In genomic region chr6:137219664-137220252, GRCh38 we compare ENCODE assay signal across 8 cellular contexts. TPM values are rescaled to one million over a fixed set of nuclear protein-coding genes. Genes with fewer than 3 reads are reported as not detected.
DNase-seq lines count a peak whose midpoint lies in the region; ATAC-seq, FAIRE-seq and TF ChIP-seq lines count a peak whose summit lies in the region.

No MANE protein-coding gene starts in this region.

- peaks cover 52% of the 10 kb centered on the region for H3K79me2 ChIP-seq in GM12878 (ENCODE audit: control insufficient read depth, insufficient read depth, low read length)

- SMC1A ChIA-PET in GM12878 (lab: Charles Lee; ENCODE audit: uncharacterized antibody, unreplicated experiment): interaction anchor here (0.5 to 5.9 kb wide), 14 partner anchors 11 to 1737 kb away, joined by 3 to 77 read pairs (median 4); no protein-coding TSS in a partner anchor

- TF ChIP-seq RAD21 in GM12878 (IDR thresholded peaks at IDR 0.05; ENCODE audit: insufficient read depth, low read depth, low read length): no peak

- peak overlapping the region; percentile 85 for H2AFZ ChIP-seq in GM12878 (ENCODE audit: control insufficient read depth, low read depth, low read length)

- no peaks in the 10 kb centered on the region for H4K20me1 ChIP-seq in GM12878 (ENCODE audit: control insufficient read depth, insufficient read depth)

- H3K9me3 ChIP-seq in GM12878 (replicated peaks; ENCODE audit: control insufficient read depth, insufficient read depth, low read length): no peaks in the 10 kb centered on the region; the same call in 2 of the 3 replicates
- no peaks in the 10 kb centered on the region for H3K9me3 ChIP-seq in mononuclear cell (ENCODE audit: low read depth, low read length)

- POLR2A ChIA-PET in GM12878 (lab: Charles Lee): interaction anchor here (0.5 to 6.2 kb wide), 12 partner anchors 8 to 126 kb away, joined by 3 to 36 read pairs (median 4); no protein-coding TSS in a partner anchor

- RAD21 ChIA-PET in GM12878 (lab: Charles Lee; ENCODE audit: unreplicated experiment): interaction anchor here (0.7 to 1.6 kb wide), 15 partner anchors 8 to 439 kb away, joined by 3 to 6 read pairs (median 4); no protein-coding TSS in a partner anchor

- ATAC-seq in HG03103 (IDR thresholded peaks at IDR 0.05; ENCODE audit: low read depth, unreplicated experiment) (peak; percentile 3), GM12878 (no peak; the same call in 2 of the 3 replicates), HG02571 (IDR thresholded peaks at IDR 0.05; ENCODE audit: unreplicated experiment) (no peak), GM21360 (IDR thresholded peaks at IDR 0.05; ENCODE audit: unreplicated experiment) (no peak)

- H3K36me3 ChIP-seq in GM12878 (ENCODE audit: control insufficient read depth in 2 of 2, insufficient read depth in 2 of 2, low read length in 1 of 2): 0 out of 4 replicates have a peak, but pooled peaks cover 0 to under 1% of the 10 kb centered on the region in 2 experiments

- H3K4me3 ChIP-seq in GM12878 (peak overlapping the region; percentile 91), mononuclear cell (ENCODE audit: low read length) (peak overlapping the region; percentile 93)

- TF ChIP-seq EP300 in GM12878 (IDR thresholded peaks at IDR 0.05; ENCODE audit: borderline replicate concordance in 1 of 2, control insufficient read depth in 1 of 2, low read depth in 2 of 2, low read length in 2 of 2): no peak

- H3K9ac ChIP-seq in GM12878 (ENCODE audit: control insufficient read depth, insufficient read depth, low read length): peak overlapping the region; percentile 86

- intact Hi-C loops in GM12878 (cut with micrococcal nuclease; ENCODE audit: unreplicated experiment): loop anchor here (2.0 kb wide), 5 partner anchors 43 to 125 kb away; no protein-coding TSS in a partner anchor

- TF ChIP-seq POLR2A in GM12878 (IDR thresholded peaks at IDR 0.05; ENCODE audit: low read depth, low read length): no peak

- whole genome bisulfite sequencing in GM12878 (ENCODE audit: insufficient coverage, insufficient replicate concordance, low lambda C conversion rate, missing lambda C conversion rate): 53% methylated on average over 6 of the region's 6 CpGs

- CTCF ChIA-PET in GM12878 (lab: Yijun Ruan, JAX): interaction anchor here (1.0 to 1.6 kb wide), 6 partner anchors 13 to 95 kb away, joined by 3 to 8 read pairs (median 3); no protein-coding TSS in a partner anchor

- peak; percentile 14 for DNase-seq in GM10266 (ENCODE audit: extremely low spot score)
- no peak for DNase-seq in GM12878 (ENCODE audit: low read depth, low spot score)
- no peak for DNase-seq in NCI-H1092 treated with DMSO at 0.1 percent for 48 hours (lab: John Stamatoyannopoulos, UW)
- DNase-seq in SW 1271 (lab: John Stamatoyannopoulos, UW): no peak

- no peak for TF ChIP-seq CTCF in GM10266 (IDR thresholded peaks at IDR 0.05; ENCODE audit: control insufficient read depth, insufficient read depth, low read depth, missing control alignments)
- no peak for TF ChIP-seq CTCF in GM12878 (IDR thresholded peaks at IDR 0.05 in 2 of 3, conservative IDR thresholded peaks at IDR 0.05 in 1 of 3; ENCODE audit: control insufficient read depth in 2 of 3, extremely low read depth in 1 of 3, insufficient read depth in 1 of 3, low read depth in 3 of 3, low read length in 3 of 3)

- FAIRE-seq in GM12878 (lab: Jason Lieb, UNC): no peak

- H3K27ac ChIP-seq in GM12878 (ENCODE audit: control insufficient read depth, insufficient read depth): peak overlapping the region; percentile 94

- in situ Hi-C loops in GM12878 (cut with MboI): loop anchor here (5.0 kb wide), 1 partner anchor 117 kb away; no protein-coding TSS in a partner anchor

- H3K27me3 ChIP-seq in GM12878 (replicated peaks in 1 of 2; ENCODE audit: control insufficient read depth in 2 of 2, insufficient read depth in 2 of 2, low read length in 1 of 2) (no peaks in the 10 kb centered on the region), mononuclear cell (ENCODE audit: insufficient read depth, low read length) (no peaks in the 10 kb centered on the region)

- no TSS peak for BruUV-seq in GM12878 (replicated peaks; lab: Mats Ljungman, UMichigan)

- H3K4me1 ChIP-seq in GM12878 (ENCODE audit: control insufficient read depth, insufficient read depth, low read length): peaks cover 21% of the 10 kb centered on the region
- H3K4me1 ChIP-seq in mononuclear cell (ENCODE audit: insufficient read depth, low read length): peaks cover 82% of the 10 kb centered on the region

- H3K4me2 ChIP-seq in GM12878 (ENCODE audit: control insufficient read depth, insufficient read depth): peak overlapping the region; percentile 90

TF ChIP-seq in GM12878, 131 proteins besides CTCF, POLR2A, EP300 and RAD21 (continues in another document):
- TF ChIP-seq USF1 (IDR thresholded peaks at IDR 0.05; ENCODE audit: borderline replicate concordance, extremely low read length, insufficient read depth, low read depth, low read length) (no peak), IKZF1 (conservative IDR thresholded peaks at IDR 0.05) (no peak; the same call in 1 of the 2 replicates), TAF1 (IDR thresholded peaks at IDR 0.05; ENCODE audit: borderline replicate concordance, low read depth, low read length) (no peak), ZBTB11 (CRISPR knock-in tag; IDR thresholded peaks at IDR 0.05) (no peak)

RNA-seq across cellular contexts. Expression of gene IFNGR1, which starts 0.6 kb away (rescaled TPM):
- total RNA-seq in GM12878 (2013; cell fraction: nucleolus; rRNA removed): 290 and 314 TPM in 2 replicates
- total RNA-seq in GM12878 (2014; rRNA removed): 121 and 148 TPM in 2 replicates
- total RNA-seq in GM12878 (2014; rRNA removed; fragmentation: Illumina TruSeq; extraction: Trizol): 159 and 161 TPM in 2 replicates
- total RNA-seq in GM12878 (2021): 89.0 and 95.4 TPM in 2 replicates
- polyA plus RNA-seq in GM12878 (2011; ENCODE audit: low read depth): 72.9 TPM
- 258 and 363 TPM in 2 replicates for polyA plus RNA-seq in GM12878 (2011; rRNA removed)
- 78.2 and 88.9 TPM in 2 replicates for polyA plus RNA-seq in GM12878 (2011; cell fraction: cytosol; rRNA removed)
- polyA plus RNA-seq in GM12878 (2011; cell fraction: nucleus; rRNA removed): 69.4 and 105 TPM in 2 replicates
- 102 and 129 TPM in 2 replicates for polyA plus RNA-seq in GM12878 (2012)
- 155 and 200 TPM in 2 replicates for polyA plus RNA-seq in GM12878 (2014; fragmentation: Illumina TruSeq; extraction: Trizol)
- polyA plus RNA-seq in GM12878 (2014; fragmentation: Nextera tagmentation; extraction: Ambion mirVana): 100 to 1,000 TPM; 182 to 296 TPM
- polyA plus RNA-seq in GM12878 (2014; rRNA removed): 96.0 and 113 TPM in 2 replicates
- 10 to 100 TPM; 95.2 to 99.1 TPM for polyA plus RNA-seq in GM12878 (2016; fragmentation: Nextera tagmentation; extraction: Ambion mirVana)
- polyA minus RNA-seq in GM12878 (2011; rRNA and poly(A)+ RNA removed): 81.9 and 114 TPM in 2 replicates
- polyA minus RNA-seq in GM12878 (2011; cell fraction: cytosol; rRNA and poly(A)+ RNA removed): 53.1 and 61.7 TPM in 2 replicates
- polyA minus RNA-seq in GM12878 (2011; cell fraction: nucleus; rRNA and poly(A)+ RNA removed): 99.3 and 99.9 TPM in 2 replicates
- total RNA-seq in mononuclear cell: 162 TPM

RNA-seq across cellular contexts. Expression of gene IL22RA2, which starts 46.3 kb away (rescaled TPM):
- total RNA-seq in GM12878 (2013; cell fraction: nucleolus; rRNA removed): not detected in 2 replicates
- total RNA-seq in GM12878 (2014; rRNA removed): 0.06 and 0.16 TPM in 2 replicates
- 0.14 and 0.18 TPM in 2 replicates for total RNA-seq in GM12878 (2014; rRNA removed; fragmentation: Illumina TruSeq; extraction: Trizol)
- 0.08 and 0.18 TPM in 2 replicates for total RNA-seq in GM12878 (2021)
- polyA plus RNA-seq in GM12878 (2011; ENCODE audit: low read depth): not detected
- polyA plus RNA-seq in GM12878 (2011; rRNA removed): 0.05 and 0.09 TPM in 2 replicates
- 0.01 TPM in 1 of 2 replicates, not detected in the other for polyA plus RNA-seq in GM12878 (2011; cell fraction: cytosol; rRNA removed)
- polyA plus RNA-seq in GM12878 (2011; cell fraction: nucleus; rRNA removed): not detected in 2 replicates
- polyA plus RNA-seq in GM12878 (2012): 0.20 and 0.28 TPM in 2 replicates
- polyA plus RNA-seq in GM12878 (2014; fragmentation: Illumina TruSeq; extraction: Trizol): 0.09 TPM in 1 of 2 replicates, not detected in the other
- under 1 TPM in 1 of 2 experiments, not detected in 1; 0.22 TPM for polyA plus RNA-seq in GM12878 (2014; fragmentation: Nextera tagmentation; extraction: Ambion mirVana)
- 0.05 and 0.06 TPM in 2 replicates for polyA plus RNA-seq in GM12878 (2014; rRNA removed)
- polyA plus RNA-seq in GM12878 (2016; fragmentation: Nextera tagmentation; extraction: Ambion mirVana): not detected
- polyA minus RNA-seq in GM12878 (2011; rRNA and poly(A)+ RNA removed): not detected in 2 replicates
- not detected in 2 replicates for polyA minus RNA-seq in GM12878 (2011; cell fraction: cytosol; rRNA and poly(A)+ RNA removed)
- not detected in 2 replicates for polyA minus RNA-seq in GM12878 (2011; cell fraction: nucleus; rRNA and poly(A)+ RNA removed)
- total RNA-seq in mononuclear cell: under 0.01 TPM
